In the genomic region with DNA sequence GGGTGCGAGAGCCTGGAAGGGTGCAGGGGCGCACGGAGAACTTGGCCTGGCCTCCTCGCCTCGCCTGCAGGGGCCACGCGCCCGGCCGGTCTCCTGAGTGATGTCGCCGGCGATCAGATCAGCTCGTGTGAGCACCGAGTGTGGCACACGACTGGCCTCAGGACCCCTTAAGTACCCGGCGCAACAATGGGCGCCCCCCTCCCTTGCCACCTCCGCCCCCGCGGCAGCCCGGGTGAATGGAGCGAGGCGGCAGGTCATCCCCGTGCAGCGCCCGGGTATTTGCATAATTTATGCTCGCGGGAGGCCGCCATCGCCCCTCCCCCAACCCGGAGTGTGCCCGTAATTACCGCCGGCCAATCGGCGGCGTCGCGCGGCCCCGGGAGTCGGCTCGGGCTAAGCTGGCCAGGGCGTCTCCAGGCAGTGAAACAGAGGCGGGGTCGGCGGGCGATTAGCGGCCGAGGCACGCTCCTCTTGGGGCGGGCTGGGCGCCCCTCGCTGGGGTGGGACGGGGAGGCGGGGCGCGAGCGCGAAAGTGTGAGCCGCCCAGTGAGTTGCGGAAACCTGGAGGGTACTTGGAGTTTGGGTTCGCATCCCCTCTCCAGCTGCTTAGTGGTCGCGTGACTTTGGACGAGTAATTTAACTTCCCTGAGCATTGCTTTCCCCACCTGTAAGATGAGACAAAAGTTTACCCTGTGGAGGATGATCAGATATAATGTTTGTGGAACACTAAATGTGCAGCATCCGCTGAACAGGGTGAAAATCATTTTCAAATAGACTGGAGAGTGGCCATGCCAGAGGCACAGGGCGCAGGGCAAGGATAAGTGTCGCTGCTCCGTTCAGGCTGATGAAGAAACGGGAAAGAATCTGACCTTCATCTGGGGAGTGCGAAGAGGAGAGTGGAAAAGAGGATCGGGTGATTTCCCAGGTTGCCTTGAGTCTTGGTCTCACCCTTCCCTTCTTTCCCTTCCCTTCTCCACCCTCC, we compare ENCODE assay signal across 11 cellular contexts. TPM values are rescaled to one million over a fixed set of nuclear protein-coding genes. Genes with fewer than 3 reads are reported as not detected.
DNase-seq lines count a peak whose midpoint lies in the region; ATAC-seq and TF ChIP-seq lines count a peak whose summit lies in the region.
"Had no signal": no experiment of that assay in that cellular context is flagged by ENCODE, and none has a peak within 500 bp of the region (broad histone marks: within the 10 kb centered on the region; RNA-seq: fewer than 3 reads in every experiment).

A gene with protein sequence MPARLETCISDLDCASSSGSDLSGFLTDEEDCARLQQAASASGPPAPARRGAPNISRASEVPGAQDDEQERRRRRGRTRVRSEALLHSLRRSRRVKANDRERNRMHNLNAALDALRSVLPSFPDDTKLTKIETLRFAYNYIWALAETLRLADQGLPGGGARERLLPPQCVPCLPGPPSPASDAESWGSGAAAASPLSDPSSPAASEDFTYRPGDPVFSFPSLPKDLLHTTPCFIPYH (minus strand): TSS at position 145 of the 982 bp plus-strand sequence. CDS start 274 bp downstream, outside the sequence.

- peaks cover 88 to 100% of the 10 kb centered on the region in 2 donors for H3K27me3 Mint-ChIP-seq in effector memory CD8-positive, alpha-beta T cell
- H3K27me3 Mint-ChIP-seq in progenitor cell of endocrine pancreas: peaks cover 96% of the 10 kb centered on the region
- H3K27me3 Mint-ChIP-seq in activated CD4-positive, alpha-beta memory T cell treated with anti-CD3 and anti-CD28 coated beads, Interleukin-2, amount 10 ng/mL, durations not matched to agents 7 days and 5 days: peaks cover 82% of the 10 kb centered on the region

- no peaks in the 10 kb centered on the region for H3K9me3 Mint-ChIP-seq in effector memory CD8-positive, alpha-beta T cell
- no peaks in the 10 kb centered on the region for H3K9me3 Mint-ChIP-seq in progenitor cell of endocrine pancreas (ENCODE audit: low read depth)
- H3K9me3 Mint-ChIP-seq in activated CD4-positive, alpha-beta memory T cell treated with anti-CD3 and anti-CD28 coated beads, Interleukin-2, amount 10 ng/mL, durations not matched to agents 7 days and 5 days: no peaks in the 10 kb centered on the region

- CTCF ChIA-PET in activated CD4-positive, alpha-beta memory T cell treated with anti-CD3 and anti-CD28 coated beads, Interleukin-2, amount 10 ng/mL, durations not matched to agents 7 days and 5 days (lab: Charles Lee): interaction anchor here (1.5 to 2.2 kb wide), 2 partner anchors 15 to 69 kb away, joined by 4 to 10 read pairs; no protein-coding TSS in a partner anchor

- TF ChIP-seq CTCF in progenitor cell of endocrine pancreas (IDR thresholded peaks at IDR 0.05; ENCODE audit: unreplicated experiment): no peak

- H3K27ac Mint-ChIP-seq in effector memory CD8-positive, alpha-beta T cell: no peak within 1 kb of the TSS
- H3K27ac Mint-ChIP-seq in progenitor cell of endocrine pancreas: peak within 1 kb of the TSS; percentile 3
- H3K27ac Mint-ChIP-seq in activated CD4-positive, alpha-beta memory T cell treated with anti-CD3 and anti-CD28 coated beads, Interleukin-2, amount 10 ng/mL, durations not matched to agents 7 days and 5 days: no peak within 1 kb of the TSS

- ATAC-seq in effector memory CD8-positive, alpha-beta T cell (replicated peaks): no peak
- ATAC-seq in GM19395 (IDR thresholded peaks at IDR 0.05; ENCODE audit: unreplicated experiment): no peak

- H3K4me1 Mint-ChIP-seq in effector memory CD8-positive, alpha-beta T cell (ENCODE audit: low read depth in 2 of 2): peaks cover 6 to 10% of the 10 kb centered on the region in 2 donors
- peaks cover 5% of the 10 kb centered on the region for H3K4me1 Mint-ChIP-seq in progenitor cell of endocrine pancreas (ENCODE audit: low read depth)
- peaks cover 6% of the 10 kb centered on the region for H3K4me1 Mint-ChIP-seq in activated CD4-positive, alpha-beta memory T cell treated with anti-CD3 and anti-CD28 coated beads, Interleukin-2, amount 10 ng/mL, durations not matched to agents 7 days and 5 days

- DNase-seq in DMS79 treated with DMSO at 0.1 percent for 48 hours (lab: John Stamatoyannopoulos, UW) (peak; percentile 4), DMS79 (lab: John Stamatoyannopoulos, UW) (no peak), NCI-H2171 treated with DMSO at 0.1 percent for 48 hours (lab: John Stamatoyannopoulos, UW) (peak; percentile 31), progenitor cell of endocrine pancreas (ENCODE audit: low spot score, unreplicated experiment) (no peak), inferior parietal cortex (ENCODE audit: extremely low spot score) (no peak)
- no peak for DNase-seq in effector memory CD8-positive, alpha-beta T cell
- no peak for DNase-seq in activated CD4-positive, alpha-beta memory T cell treated with anti-CD3 and anti-CD28 coated beads, Interleukin-2, amount 10 ng/mL, durations not matched to agents 7 days and 5 days
- DNase-seq: stimulated activated CD4-positive, alpha-beta T cell treated with anti-CD3 and anti-CD28 coated beads, Interleukin-2, amount 100 ng/mL, for 48 hours had no signal

- H3K36me3 Mint-ChIP-seq in effector memory CD8-positive, alpha-beta T cell (ENCODE audit: insufficient read depth): no peaks in the 10 kb centered on the region
- no peaks in the 10 kb centered on the region for H3K36me3 Mint-ChIP-seq in progenitor cell of endocrine pancreas (ENCODE audit: insufficient read depth)
- H3K36me3 Mint-ChIP-seq in activated CD4-positive, alpha-beta memory T cell treated with anti-CD3 and anti-CD28 coated beads, Interleukin-2, amount 10 ng/mL, durations not matched to agents 7 days and 5 days (ENCODE audit: low read depth): no peaks in the 10 kb centered on the region

- POLR2A ChIA-PET in activated CD4-positive, alpha-beta memory T cell treated with anti-CD3 and anti-CD28 coated beads, Interleukin-2, amount 10 ng/mL, durations not matched to agents 7 days and 5 days (lab: Charles Lee): interaction anchor here (1.2 kb wide), 1 partner anchor 48 kb away, joined by 3 read pairs; no protein-coding TSS in a partner anchor

- peak within 1 kb of the TSS; percentile 58 to 72 for H3K4me3 Mint-ChIP-seq in effector memory CD8-positive, alpha-beta T cell
- peak within 1 kb of the TSS; percentile 50 for H3K4me3 Mint-ChIP-seq in progenitor cell of endocrine pancreas (ENCODE audit: low read depth)
- H3K4me3 Mint-ChIP-seq in activated CD4-positive, alpha-beta memory T cell treated with anti-CD3 and anti-CD28 coated beads, Interleukin-2, amount 10 ng/mL, durations not matched to agents 7 days and 5 days: no peak within 1 kb of the TSS

RNA-seq across cellular contexts. Expression of the gene that starts here (rescaled TPM):
- total RNA-seq in progenitor cell of endocrine pancreas: not detected in 2 replicates
- not detected for total RNA-seq in activated CD4-positive, alpha-beta memory T cell treated with anti-CD3 and anti-CD28 coated beads, Interleukin-2, amount 10 ng/mL, durations not matched to agents 7 days and 5 days
- total RNA-seq: dermis microvascular lymphatic vessel endothelial cell, lung had no signal

Comparison
In these comparisons a context has a peak if more than half of its experiments do, and no peak if none do; other contexts are left out.
1. DNase-seq: peak in DMS79 treated with DMSO at 0.1 percent for 48 hours (single experiment) and NCI-H2171 treated with DMSO at 0.1 percent for 48 hours (single experiment); none in DMS79 (single experiment), effector memory CD8-positive, alpha-beta T cell (0 of 3), progenitor cell of endocrine pancreas (single experiment), inferior parietal cortex (single experiment) and activated CD4-positive, alpha-beta memory T cell treated with anti-CD3 and anti-CD28 coated beads, Interleukin-2, amount 10 ng/mL, durations not matched to agents 7 days and 5 days (single experiment).